ENCODE assay signal across 10 cellular contexts in genomic region chr11:72753341-72754148, GRCh38. TPM values are rescaled to one million over a fixed set of nuclear protein-coding genes. Genes with fewer than 3 reads are reported as not detected.
DNase-seq lines count a peak whose midpoint lies in the region; ATAC-seq, FAIRE-seq and TF ChIP-seq lines count a peak whose summit lies in the region.
"Had no signal": no experiment of that assay in that cellular context is flagged by ENCODE, and none has a peak within 500 bp of the region (broad histone marks: within the 10 kb centered on the region; RNA-seq: fewer than 3 reads in every experiment).

No MANE protein-coding gene starts in this region.

- POLR2A ChIA-PET in HEK293 (lab: Yijun Ruan, JAX), result no interaction called here

- no peaks in the 10 kb centered on the region for H3K27me3 ChIP-seq in BLaER1 treated with 17β-estradiol and CSF1 and Interleukin-3, amounts not matched to agents 10 nM and 100 nM
- H3K27me3 ChIP-seq in astrocyte (ENCODE audit: insufficient read depth, low read length), result no peaks in the 10 kb centered on the region
- no peaks in the 10 kb centered on the region for H3K27me3 ChIP-seq in tibial artery

- H3K36me3 Mint-ChIP-seq in astrocyte (ENCODE audit: low read depth, unreplicated experiment), result peaks cover 28% of the 10 kb centered on the region
- H3K36me3 Mint-ChIP-seq in mesothelial cell of epicardium, result peaks cover 23% of the 10 kb centered on the region

- peaks cover 0 to 15% (median 0%) of the 10 kb centered on the region in 11 experiments; a peak in 7 of 22 replicates for H3K36me3 ChIP-seq in BLaER1 treated with 17β-estradiol and CSF1 and Interleukin-3, amounts not matched to agents 10 nM and 100 nM
- peaks cover 0 to 25% of the 10 kb centered on the region in 2 experiments; a peak in 1 of 3 replicates for H3K36me3 ChIP-seq in HEK293 (ENCODE audit: control insufficient read depth in 2 of 2, insufficient read depth in 1 of 2, low read length in 2 of 2)
- H3K36me3 ChIP-seq in astrocyte (ENCODE audit: insufficient read depth, low read length), result no peaks in the 10 kb centered on the region
- peaks cover 0 to 41% (median 3%) of the 10 kb centered on the region in 3 donors for H3K36me3 ChIP-seq in tibial artery

- peak overlapping the region in 9 of 11 experiments; percentile 78 to 92 (median 89); a peak in 15 of 22 replicates for H3K27ac ChIP-seq in BLaER1 treated with 17β-estradiol and CSF1 and Interleukin-3, amounts not matched to agents 10 nM and 100 nM
- H3K27ac ChIP-seq in HEK293 (ENCODE audit: extremely low read depth, low read depth, low read length) (no peak overlapping the region), astrocyte (ENCODE audit: low read depth, low read length) (no peak overlapping the region), tibial artery (peak overlapping the region in 1 of 2 donors; percentile 50)

- no peaks in the 10 kb centered on the region for H3K9me3 Mint-ChIP-seq in astrocyte (ENCODE audit: unreplicated experiment)
- no peaks in the 10 kb centered on the region for H3K9me3 Mint-ChIP-seq in mesothelial cell of epicardium

- peak overlapping the region in 6 of 10 experiments; percentile 86 to 99 (median 92); a peak in 4 of 20 replicates for H3K4me3 ChIP-seq in BLaER1 treated with 17β-estradiol and CSF1 and Interleukin-3, amounts not matched to agents 10 nM and 100 nM
- no peak overlapping the region for H3K4me3 ChIP-seq in HEK293 (ENCODE audit: low read depth, low read length)
- no peak overlapping the region for H3K4me3 ChIP-seq in astrocyte (ENCODE audit: insufficient read depth, low read depth, low read length)
- H3K4me3 ChIP-seq in tibial artery, result no peak overlapping the region

- intact Hi-C loops in tibial artery (cut with DNase I; ENCODE audit: low total_unique reads), result no loop called here

- peaks cover 39 to 74% (median 60%) of the 10 kb centered on the region in 10 experiments for H3K4me1 ChIP-seq in BLaER1 treated with 17β-estradiol and CSF1 and Interleukin-3, amounts not matched to agents 10 nM and 100 nM
- peaks cover under 1% of the 10 kb centered on the region; the same call in 1 of the 2 replicates for H3K4me1 ChIP-seq in HEK293 (ENCODE audit: control insufficient read depth, insufficient read depth, low read length)
- peaks cover 28% of the 10 kb centered on the region for H3K4me1 ChIP-seq in astrocyte (ENCODE audit: insufficient read depth, low read length)
- H3K4me1 ChIP-seq in tibial artery, result peaks cover 0 to 21% (median 20%) of the 10 kb centered on the region in 4 donors

- H3K4me2 ChIP-seq in BLaER1 treated with 17β-estradiol and CSF1 and Interleukin-3, amounts not matched to agents 10 nM and 100 nM, result peak overlapping the region; percentile 92 to 100 (median 98)
- peak overlapping the region; percentile 92 for H3K4me2 ChIP-seq in astrocyte (ENCODE audit: low read length)

- peak overlapping the region in 8 of 11 experiments; percentile 23 to 90 (median 86); a peak in 11 of 22 replicates for H3K9ac ChIP-seq in BLaER1 treated with 17β-estradiol and CSF1 and Interleukin-3, amounts not matched to agents 10 nM and 100 nM
- H3K9ac ChIP-seq in astrocyte (ENCODE audit: low read length), result no peak overlapping the region

- peaks cover 17% of the 10 kb centered on the region for H3K79me2 ChIP-seq in astrocyte (ENCODE audit: insufficient read depth, low read length)

- H3K27me3 Mint-ChIP-seq in astrocyte (ENCODE audit: low read depth, unreplicated experiment), result no peaks in the 10 kb centered on the region
- H3K27me3 Mint-ChIP-seq in mesothelial cell of epicardium (ENCODE audit: low read depth), result no peaks in the 10 kb centered on the region

- H3K4me3 Mint-ChIP-seq in astrocyte (ENCODE audit: unreplicated experiment), result peak overlapping the region; percentile 88
- peak overlapping the region; percentile 94 for H3K4me3 Mint-ChIP-seq in mesothelial cell of epicardium

- no peak overlapping the region for H2AFZ ChIP-seq in astrocyte (ENCODE audit: low read depth, low read length)

- TF ChIP-seq CTCF in HEK293 (tag by site-specific recombination; IDR thresholded peaks at IDR 0.05), result peak; percentile 40; the same call in 1 of the 2 replicates
- TF ChIP-seq CTCF in astrocyte (IDR thresholded peaks at IDR 0.05; ENCODE audit: insufficient read depth, low read depth, low read length), result no peak
- no peak for TF ChIP-seq CTCF in mesothelial cell of epicardium (IDR thresholded peaks at IDR 0.05; ENCODE audit: unreplicated experiment)
- TF ChIP-seq CTCF in tibial artery (IDR thresholded peaks at IDR 0.05), result no peak

- ATAC-seq in GM21825 (IDR thresholded peaks at IDR 0.05; ENCODE audit: unreplicated experiment), result no peak

- CTCF ChIA-PET in HEK293 (lab: Yijun Ruan, JAX), result interaction anchor here (0.6 to 1.2 kb wide), 3 partner anchors 29 to 166 kb away, joined by 3 to 5 read pairs (median 3); no protein-coding TSS in a partner anchor

- peaks cover 4 to 43% (median 22%) of the 10 kb centered on the region in 11 experiments; a peak in 17 of 22 replicates for H4K20me1 ChIP-seq in BLaER1 treated with 17β-estradiol and CSF1 and Interleukin-3, amounts not matched to agents 10 nM and 100 nM
- H4K20me1 ChIP-seq in astrocyte (ENCODE audit: insufficient read depth, low read length), result peaks cover 25% of the 10 kb centered on the region

- FAIRE-seq in astrocyte (lab: Jason Lieb, UNC), result no peak

- no peak for DNase-seq in astrocyte (ENCODE audit: low read depth)
- no peak for DNase-seq in mesothelial cell of epicardium (ENCODE audit: low spot score in 2 of 2, unreplicated experiment in 2 of 2)
- DNase-seq in COR-L47 (lab: John Stamatoyannopoulos, UW), result no peak
- DNase-seq in activated CD8-positive, alpha-beta memory T cell treated with anti-CD3 and anti-CD28 coated beads, Interleukin-2, amount 50 U/mL, for 4 hours, result no peak
- DNase-seq in tibial artery, result no peak
- DNase-seq: cortex of kidney, NCI-H226 had no signal

- no peak overlapping the region for H3K27ac Mint-ChIP-seq in astrocyte (ENCODE audit: unreplicated experiment)
- H3K27ac Mint-ChIP-seq in mesothelial cell of epicardium, result no peak overlapping the region

- no peaks in the 10 kb centered on the region for H3K9me3 ChIP-seq in BLaER1 treated with 17β-estradiol and CSF1 and Interleukin-3, amounts not matched to agents 10 nM and 100 nM (replicated peaks in 1 of 11)
- H3K9me3 ChIP-seq in HEK293 (ENCODE audit: control insufficient read depth, insufficient read depth, low read depth, low read length) (no peaks in the 10 kb centered on the region), astrocyte (ENCODE audit: insufficient read depth, low read depth, low read length) (no peaks in the 10 kb centered on the region), tibial artery (no peaks in the 10 kb centered on the region)

- H3K4me1 Mint-ChIP-seq in astrocyte (ENCODE audit: low read depth, unreplicated experiment) (peaks cover 17% of the 10 kb centered on the region), mesothelial cell of epicardium (peaks cover 19% of the 10 kb centered on the region)

TF ChIP-seq in HEK293, 187 proteins besides CTCF, POLR2A, EP300 and RAD21:
- TF ChIP-seq ZNF362 (tag by site-specific recombination; IDR thresholded peaks at IDR 0.05) (no peak), KLF9 (tag by site-specific recombination; IDR thresholded peaks at IDR 0.05; ENCODE audit: low read depth) (no peak), ZNF366 (tag by site-specific recombination; conservative IDR thresholded peaks at IDR 0.05) (no peak), ZNF26 (tag by site-specific recombination; IDR thresholded peaks at IDR 0.05) (no peak), ZNF449 (tag by site-specific recombination; IDR thresholded peaks at IDR 0.05) (no peak)

RNA-seq across cellular contexts. Expression of gene ARAP1, which starts 1.3 kb away (rescaled TPM):
- total RNA-seq in astrocyte (31.9 and 33.8 TPM in 2 replicates), mesothelial cell of epicardium (154 to 163 TPM (median 155 TPM) in 3 replicates)

RNA-seq across cellular contexts. Expression of gene STARD10, which starts 40.3 kb away (rescaled TPM):
- total RNA-seq in astrocyte, result 38.4 and 42.3 TPM in 2 replicates
- total RNA-seq in mesothelial cell of epicardium, result 51.1 to 54.9 TPM (median 54.7 TPM) in 3 replicates

Comparison
In these comparisons a context has a peak if more than half of its experiments do, and no peak if none do; other contexts are left out.
1. H3K27ac ChIP-seq: peak in BLaER1 treated with 17β-estradiol and CSF1 and Interleukin-3, amounts not matched to agents 10 nM and 100 nM (9 of 11); none in HEK293 (single experiment) and astrocyte (single experiment).
2. H3K4me3 ChIP-seq: peak in BLaER1 treated with 17β-estradiol and CSF1 and Interleukin-3, amounts not matched to agents 10 nM and 100 nM (6 of 10); none in HEK293 (single experiment), astrocyte (single experiment) and tibial artery (0 of 2).